In genomic region chr12:10722905-10723866, GRCh38 we compare ENCODE assay signal across 8 cellular contexts. TPM values are rescaled to one million over a fixed set of nuclear protein-coding genes. Genes with fewer than 3 reads are reported as not detected.
DNase-seq lines count a peak whose midpoint lies in the region; ATAC-seq and TF ChIP-seq lines count a peak whose summit lies in the region.

TSS of gene YBX3 (minus strand) at chr12:10723323. CDS start at chr12:10723111, 212 bp downstream.

- 1% methylated on average over 18 of the region's 97 CpGs for WGBS in esophagus muscularis mucosa

- H3K4me3 ChIP-seq in esophagus muscularis mucosa (peak within 1 kb of the TSS; percentile 89 to 97 (median 94)), mucosa of stomach (ENCODE audit: low read length) (peak within 1 kb of the TSS; percentile 87)

- no peak for TF ChIP-seq EP300 in esophagus muscularis mucosa (IDR thresholded peaks at IDR 0.05)

- intact Hi-C loops in esophagus muscularis mucosa (cut with DNase I) = loop anchor here (5.0 to 10.0 kb wide), 2 partner anchors 111 to 508 kb away; partner anchors contain the start of genes GABARAPL1 and MAGOHB

- TF ChIP-seq POLR2A in esophagus muscularis mucosa (IDR thresholded peaks at IDR 0.05; ENCODE audit: low read depth) = peak; percentile 46

- peaks cover 21 to 45% (median 42%) of the 10 kb centered on the region in 4 donors for H3K4me1 ChIP-seq in esophagus muscularis mucosa
- H3K4me1 ChIP-seq in mucosa of stomach (ENCODE audit: control insufficient read depth, insufficient read depth, low read length) = peaks cover 33% of the 10 kb centered on the region

- H3K9me3 ChIP-seq in esophagus muscularis mucosa = no peaks in the 10 kb centered on the region
- no peaks in the 10 kb centered on the region for H3K9me3 ChIP-seq in mucosa of stomach (ENCODE audit: control insufficient read depth, low read length)

- TF ChIP-seq CTCF in esophagus muscularis mucosa (IDR thresholded peaks at IDR 0.05) = peak in 1 of 3 experiments; percentile 15

- DNase-seq in 8988T = peak; percentile 82
- DNase-seq in NCI-H82 (lab: John Stamatoyannopoulos, UW) = peak; percentile 91
- peak; percentile 15 for DNase-seq in activated T-cell treated with anti-CD3 and anti-CD28 coated beads for 4 hours
- DNase-seq in esophagus muscularis mucosa (ENCODE audit: extremely low spot score) = peak; percentile 97
- DNase-seq in stimulated activated CD8-positive, alpha-beta memory T cell treated with anti-CD3 and anti-CD28 coated beads, Interleukin-7, amount 100 ng/mL, for 4 hours (ENCODE audit: low read depth in 2 of 2) = peak; percentile 20 to 48

- H3K36me3 ChIP-seq in esophagus muscularis mucosa (peaks cover 0 to 9% (median 0%) of the 10 kb centered on the region in 4 donors), mucosa of stomach (ENCODE audit: control insufficient read depth, insufficient read depth, low read length) (no peaks in the 10 kb centered on the region)

- H3K27ac ChIP-seq in esophagus muscularis mucosa (replicated peaks in 1 of 4) = peak within 1 kb of the TSS; percentile 96 to 98 (median 98)

- H3K27me3 ChIP-seq in esophagus muscularis mucosa = no peaks in the 10 kb centered on the region
- no peaks in the 10 kb centered on the region for H3K27me3 ChIP-seq in mucosa of stomach (ENCODE audit: control insufficient read depth, insufficient read depth, low read length)

- peak within 1 kb of the TSS; percentile 89 for H3K9ac ChIP-seq in mucosa of stomach (ENCODE audit: low read length)

- peak; percentile 27 for ATAC-seq in GM18520 (IDR thresholded peaks at IDR 0.05; ENCODE audit: unreplicated experiment)
- peak; percentile 51 for ATAC-seq in HG03039 (IDR thresholded peaks at IDR 0.05; ENCODE audit: unreplicated experiment)

RNA-seq across cellular contexts. Expression of gene YBX3, which starts in this region (rescaled TPM):
- 100 to 1,000 TPM; 406 to 604 (median 588) TPM for total RNA-seq in esophagus muscularis mucosa

Comparison
In these comparisons a context has a peak if more than half of its experiments do, and no peak if none do; other contexts are left out.
1. Peak in every context shown above with its lines: DNase-seq, ATAC-seq, H3K4me3 ChIP-seq and H3K27ac ChIP-seq.
2. DNase-seq: peak in every context shown above with its lines; median percentile 97 in esophagus muscularis mucosa; 91 in NCI-H82; 82 in 8988T; 34 in stimulated activated CD8-positive, alpha-beta memory T cell treated with anti-CD3 and anti-CD28 coated beads, Interleukin-7, amount 100 ng/mL, for 4 hours; 15 in activated T-cell treated with anti-CD3 and anti-CD28 coated beads for 4 hours.